ENCODE assay signal across 7 cellular contexts in the genomic region with DNA sequence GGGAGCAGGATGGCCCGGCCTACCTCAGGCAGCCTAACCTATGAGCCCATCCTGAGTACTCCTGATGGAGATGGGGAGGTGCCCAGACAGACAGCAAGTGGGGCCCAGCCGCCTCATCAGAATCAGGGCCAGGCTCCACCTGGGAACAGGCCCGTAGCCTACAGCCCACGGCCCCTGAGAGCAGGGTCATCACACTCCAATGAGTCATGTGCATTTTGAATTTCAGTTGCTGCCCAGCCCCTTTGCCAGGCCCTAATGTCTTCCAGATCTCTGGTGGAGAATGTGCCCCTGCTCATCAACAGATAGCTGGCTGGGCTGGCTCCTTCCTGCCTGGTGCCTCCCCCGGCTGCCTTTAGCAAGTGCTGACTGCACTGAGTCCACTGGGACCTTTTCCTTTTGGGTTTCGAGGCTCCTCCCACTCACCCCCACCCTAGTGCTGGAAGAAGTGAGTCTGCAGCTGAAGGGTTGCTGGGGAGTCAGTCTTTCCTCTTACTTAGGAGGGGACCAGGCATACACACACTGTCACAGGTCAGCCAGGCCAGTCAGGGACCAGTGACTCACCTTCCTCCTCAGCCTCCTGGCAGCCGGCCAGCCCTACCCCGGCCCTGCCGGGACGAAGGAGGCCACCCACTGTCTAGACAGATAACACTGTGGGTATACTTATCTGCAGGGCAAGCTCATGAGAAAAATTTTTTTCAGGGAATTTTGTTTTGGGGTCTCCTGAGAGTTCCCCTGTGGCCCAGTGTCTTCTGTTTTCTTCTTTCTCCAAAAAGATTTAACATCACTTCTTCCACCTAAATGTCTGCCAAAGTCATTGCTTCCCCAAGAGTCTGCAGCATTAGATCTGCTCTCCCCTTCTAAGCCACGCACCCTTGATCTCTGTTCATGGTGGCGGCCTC. TPM values are rescaled to one million over a fixed set of nuclear protein-coding genes. Genes with fewer than 3 reads are reported as not detected.
DNase-seq lines count a peak whose midpoint lies in the region; ATAC-seq, FAIRE-seq and TF ChIP-seq lines count a peak whose summit lies in the region.
"Had no signal": no experiment of that assay in that cellular context is flagged by ENCODE, and none has a peak within 500 bp of the region (broad histone marks: within the 10 kb centered on the region; RNA-seq: fewer than 3 reads in every experiment).

No MANE protein-coding gene starts in this region.

- FAIRE-seq in A549 (lab: Jason Lieb, UNC): peak; percentile 96

- ATAC-seq in A549: peak; percentile 81 to 88
- peak; percentile 86 for ATAC-seq in stimulated activated memory B cell treated with anti-CD40 and anti-IgM and Interleukin-4, amounts not matched to agents 10 μg/mL and 1 μg/mL and 100 μg/mL, for 72 hours

- peaks cover 33% of the 10 kb centered on the region for H3K4me1 ChIP-seq in A549

- no peak for TF ChIP-seq EP300 in A549 (IDR thresholded peaks at IDR 0.05)

- peak overlapping the region; percentile 79 to 88 for H3K27ac ChIP-seq in A549

- H3K4me3 Mint-ChIP-seq in stimulated activated memory B cell treated with anti-CD40 and anti-IgM and Interleukin-4, amounts not matched to agents 10 μg/mL and 1 μg/mL and 100 μg/mL, for 72 hours: no peak overlapping the region
- H3K4me3 Mint-ChIP-seq: memory B cell had no signal

- DNase-seq in A549 (ENCODE audit: low read depth in 1 of 2, low spot score in 1 of 2) (peak; percentile 79 to 93), HT-29 (ENCODE audit: low spot score) (peak; percentile 95), hepatic stellate cell (ENCODE audit: low spot score) (peak; percentile 96), NCI-H1092 (lab: John Stamatoyannopoulos, UW) (no peak)
- peak; percentile 53 to 64 for DNase-seq in activated CD8-positive, alpha-beta memory T cell treated with anti-CD3 and anti-CD28 coated beads for 4 hours (ENCODE audit: low read depth in 2 of 2)

- peak overlapping the region; percentile 65 for H3K4me2 ChIP-seq in A549

- peaks cover 27% of the 10 kb centered on the region for H3K36me3 Mint-ChIP-seq in stimulated activated memory B cell treated with anti-CD40 and anti-IgM and Interleukin-4, amounts not matched to agents 10 μg/mL and 1 μg/mL and 100 μg/mL, for 72 hours

- H3K4me1 Mint-ChIP-seq in stimulated activated memory B cell treated with anti-CD40 and anti-IgM and Interleukin-4, amounts not matched to agents 10 μg/mL and 1 μg/mL and 100 μg/mL, for 72 hours: peaks cover 17% of the 10 kb centered on the region
- H3K4me1 Mint-ChIP-seq: memory B cell had no signal

- POLR2A ChIA-PET in A549 (lab: Yijun Ruan, JAX): interaction anchor here (0.8 to 1.8 kb wide), 5 partner anchors 8 to 41 kb away, joined by 3 to 15 read pairs (median 9); partner anchors contain the start of genes ABCB8, ASIC3, CDK5 and FASTK

- H3K27me3 Mint-ChIP-seq in stimulated activated memory B cell treated with anti-CD40 and anti-IgM and Interleukin-4, amounts not matched to agents 10 μg/mL and 1 μg/mL and 100 μg/mL, for 72 hours: no peaks in the 10 kb centered on the region
- H3K27me3 Mint-ChIP-seq: memory B cell had no signal

- peak in 1 of 2 experiments; percentile 5; a peak in 2 of 5 replicates for TF ChIP-seq RAD21 in A549 (conservative IDR thresholded peaks at IDR 0.05 in 1 of 2, IDR thresholded peaks at IDR 0.05 in 1 of 2)

- TF ChIP-seq CTCF in A549 (IDR thresholded peaks at IDR 0.05): no peak

- peak; percentile 48 for TF ChIP-seq POLR2A in A549 (IDR thresholded peaks at IDR 0.05; ENCODE audit: low read length)

- 15% methylated on average over 11 of the region's 12 CpGs for WGBS in A549 (ENCODE audit: missing lambda C conversion rate)

- H3K9me3 ChIP-seq in A549: no peaks in the 10 kb centered on the region

- CTCF ChIA-PET in A549 (lab: Yijun Ruan, JAX): interaction anchor here (1.0 to 4.4 kb wide), 10 partner anchors 9 to 81 kb away, joined by 3 to 24 read pairs (median 5); partner anchors contain the start of genes ABCB8 and ATG9B

- H3K9me3 Mint-ChIP-seq in stimulated activated memory B cell treated with anti-CD40 and anti-IgM and Interleukin-4, amounts not matched to agents 10 μg/mL and 1 μg/mL and 100 μg/mL, for 72 hours: no peaks in the 10 kb centered on the region
- H3K9me3 Mint-ChIP-seq: memory B cell had no signal

- H3K27ac Mint-ChIP-seq in stimulated activated memory B cell treated with anti-CD40 and anti-IgM and Interleukin-4, amounts not matched to agents 10 μg/mL and 1 μg/mL and 100 μg/mL, for 72 hours: peak overlapping the region; percentile 69
- H3K27ac Mint-ChIP-seq: memory B cell had no signal

- no peak overlapping the region for H3K4me3 ChIP-seq in A549

TF ChIP-seq in A549, 52 proteins besides CTCF, POLR2A, EP300 and RAD21 (continues in another document):
- TF ChIP-seq, protein P1, sequence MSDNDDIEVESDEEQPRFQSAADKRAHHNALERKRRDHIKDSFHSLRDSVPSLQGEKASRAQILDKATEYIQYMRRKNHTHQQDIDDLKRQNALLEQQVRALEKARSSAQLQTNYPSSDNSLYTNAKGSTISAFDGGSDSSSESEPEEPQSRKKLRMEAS (IDR thresholded peaks at IDR 0.05): peak; percentile 39; the same call in 1 of the 2 replicates
- TF ChIP-seq GATA3 (IDR thresholded peaks at IDR 0.05; ENCODE audit: borderline replicate concordance) (peak; percentile 50; the same call in 1 of the 2 replicates), CBX8 (IDR thresholded peaks at IDR 0.05) (no peak), ATOH8 (CRISPR knock-in tag; IDR thresholded peaks at IDR 0.05; ENCODE audit: low read depth) (no peak), JUNB (IDR thresholded peaks at IDR 0.05) (peak; percentile 49), RFX5 (IDR thresholded peaks at IDR 0.05) (no peak), MAFK (IDR thresholded peaks at IDR 0.05; ENCODE audit: partially characterized antibody) (peak; percentile 33), KDM5A (IDR thresholded peaks at IDR 0.05) (no peak), FOSB (CRISPR knock-in tag; IDR thresholded peaks at IDR 0.05) (no peak), JUN (IDR thresholded peaks at IDR 0.05) (peak; percentile 41 to 59; a peak in 4 of 5 replicates), FOSL2 (IDR thresholded peaks at IDR 0.05) (peak; percentile 59; the same call in 1 of the 2 replicates), FOSL2 (CRISPR knock-in tag; IDR thresholded peaks at IDR 0.05) (peak; percentile 90)
- TF ChIP-seq, protein P2, sequence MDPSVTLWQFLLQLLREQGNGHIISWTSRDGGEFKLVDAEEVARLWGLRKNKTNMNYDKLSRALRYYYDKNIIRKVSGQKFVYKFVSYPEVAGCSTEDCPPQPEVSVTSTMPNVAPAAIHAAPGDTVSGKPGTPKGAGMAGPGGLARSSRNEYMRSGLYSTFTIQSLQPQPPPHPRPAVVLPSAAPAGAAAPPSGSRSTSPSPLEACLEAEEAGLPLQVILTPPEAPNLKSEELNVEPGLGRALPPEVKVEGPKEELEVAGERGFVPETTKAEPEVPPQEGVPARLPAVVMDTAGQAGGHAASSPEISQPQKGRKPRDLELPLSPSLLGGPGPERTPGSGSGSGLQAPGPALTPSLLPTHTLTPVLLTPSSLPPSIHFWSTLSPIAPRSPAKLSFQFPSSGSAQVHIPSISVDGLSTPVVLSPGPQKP (IDR thresholded peaks at IDR 0.05; ENCODE audit: low read depth, low read length): no peak

RNA-seq across cellular contexts. Expression of gene ASIC3, which starts 9.1 kb away (rescaled TPM):
- polyA plus RNA-seq in A549 (2011; rRNA removed) (4.1 and 4.4 TPM in 2 replicates), A549 (2017; fragmentation: RNase III; extraction: RNeasy Plus Mini Kit Qiagen cat#74134 plus additional on column Dnase treatment) (7.5 to 11.4 TPM (median 9.8 TPM) in 3 replicates)
- polyA plus RNA-seq in A549 (2012; cell fraction: cytosol; rRNA removed): 5.4 and 6.4 TPM in 2 replicates
- polyA plus RNA-seq in A549 (2012; cell fraction: nucleus; rRNA removed): 82.7 and 90.1 TPM in 2 replicates
- polyA minus RNA-seq in A549 (2011; rRNA and poly(A)+ RNA removed): 0.70 and 1.9 TPM in 2 replicates
- 1.5 and 2.2 TPM in 2 replicates for total RNA-seq in HT-29 (2014; rRNA removed; shearing (Covaris generic))

RNA-seq across cellular contexts. Expression of gene ABCB8, which starts 10.9 kb away (rescaled TPM):
- polyA plus RNA-seq in A549 (2011; rRNA removed) (19.6 and 22.7 TPM in 2 replicates), A549 (2017; fragmentation: RNase III; extraction: RNeasy Plus Mini Kit Qiagen cat#74134 plus additional on column Dnase treatment) (34.3 to 41.1 TPM (median 38.6 TPM) in 3 replicates)
- polyA plus RNA-seq in A549 (2012; cell fraction: cytosol; rRNA removed): 36.8 and 46.8 TPM in 2 replicates
- 159 and 182 TPM in 2 replicates for polyA plus RNA-seq in A549 (2012; cell fraction: nucleus; rRNA removed)
- polyA minus RNA-seq in A549 (2011; rRNA and poly(A)+ RNA removed): 47.4 and 60.3 TPM in 2 replicates
- 81.6 and 97.8 TPM in 2 replicates for total RNA-seq in HT-29 (2014; rRNA removed; shearing (Covaris generic))

RNA-seq across cellular contexts. Expression of gene ATG9B, which starts 14.9 kb away (rescaled TPM):
- 0.06 and 0.19 TPM in 2 replicates for polyA plus RNA-seq in A549 (2011; rRNA removed)
- 0.25 and 0.26 TPM in 2 replicates for polyA plus RNA-seq in A549 (2012; cell fraction: cytosol; rRNA removed)
- 1.8 and 2.5 TPM in 2 replicates for polyA plus RNA-seq in A549 (2012; cell fraction: nucleus; rRNA removed)
- polyA plus RNA-seq in A549 (2017; fragmentation: RNase III; extraction: RNeasy Plus Mini Kit Qiagen cat#74134 plus additional on column Dnase treatment): 0.17 to 0.23 TPM (median 0.21 TPM) in 3 replicates
- not detected in 2 replicates for polyA minus RNA-seq in A549 (2011; rRNA and poly(A)+ RNA removed)
- total RNA-seq in HT-29 (2014; rRNA removed; shearing (Covaris generic)): 0.47 and 1.0 TPM in 2 replicates

RNA-seq across cellular contexts. Expression of gene CDK5, which starts 18.5 kb away (rescaled TPM):
- polyA plus RNA-seq in A549 (2011; rRNA removed): 29.6 and 30.0 TPM in 2 replicates
- 45.6 and 54.0 TPM in 2 replicates for polyA plus RNA-seq in A549 (2012; cell fraction: cytosol; rRNA removed)
- polyA plus RNA-seq in A549 (2012; cell fraction: nucleus; rRNA removed): 38.0 and 53.8 TPM in 2 replicates
- polyA plus RNA-seq in A549 (2017; fragmentation: RNase III; extraction: RNeasy Plus Mini Kit Qiagen cat#74134 plus additional on column Dnase treatment): 41.2 to 51.0 TPM (median 50.3 TPM) in 3 replicates
- polyA minus RNA-seq in A549 (2011; rRNA and poly(A)+ RNA removed): 31.2 and 48.9 TPM in 2 replicates
- total RNA-seq in HT-29 (2014; rRNA removed; shearing (Covaris generic)): 43.6 and 62.6 TPM in 2 replicates

RNA-seq across cellular contexts. Expression of gene SLC4A2, which starts 20.2 kb away (rescaled TPM):
- 99.6 and 112 TPM in 2 replicates for polyA plus RNA-seq in A549 (2011; rRNA removed)
- 227 and 233 TPM in 2 replicates for polyA plus RNA-seq in A549 (2012; cell fraction: cytosol; rRNA removed)
- polyA plus RNA-seq in A549 (2012; cell fraction: nucleus; rRNA removed): 658 and 805 TPM in 2 replicates
- polyA plus RNA-seq in A549 (2017; fragmentation: RNase III; extraction: RNeasy Plus Mini Kit Qiagen cat#74134 plus additional on column Dnase treatment): 253 to 280 TPM (median 275 TPM) in 3 replicates
- 118 and 170 TPM in 2 replicates for polyA minus RNA-seq in A549 (2011; rRNA and poly(A)+ RNA removed)
- total RNA-seq in HT-29 (2014; rRNA removed; shearing (Covaris generic)): 851 and 1,005 TPM in 2 replicates
